In the genomic region with DNA sequence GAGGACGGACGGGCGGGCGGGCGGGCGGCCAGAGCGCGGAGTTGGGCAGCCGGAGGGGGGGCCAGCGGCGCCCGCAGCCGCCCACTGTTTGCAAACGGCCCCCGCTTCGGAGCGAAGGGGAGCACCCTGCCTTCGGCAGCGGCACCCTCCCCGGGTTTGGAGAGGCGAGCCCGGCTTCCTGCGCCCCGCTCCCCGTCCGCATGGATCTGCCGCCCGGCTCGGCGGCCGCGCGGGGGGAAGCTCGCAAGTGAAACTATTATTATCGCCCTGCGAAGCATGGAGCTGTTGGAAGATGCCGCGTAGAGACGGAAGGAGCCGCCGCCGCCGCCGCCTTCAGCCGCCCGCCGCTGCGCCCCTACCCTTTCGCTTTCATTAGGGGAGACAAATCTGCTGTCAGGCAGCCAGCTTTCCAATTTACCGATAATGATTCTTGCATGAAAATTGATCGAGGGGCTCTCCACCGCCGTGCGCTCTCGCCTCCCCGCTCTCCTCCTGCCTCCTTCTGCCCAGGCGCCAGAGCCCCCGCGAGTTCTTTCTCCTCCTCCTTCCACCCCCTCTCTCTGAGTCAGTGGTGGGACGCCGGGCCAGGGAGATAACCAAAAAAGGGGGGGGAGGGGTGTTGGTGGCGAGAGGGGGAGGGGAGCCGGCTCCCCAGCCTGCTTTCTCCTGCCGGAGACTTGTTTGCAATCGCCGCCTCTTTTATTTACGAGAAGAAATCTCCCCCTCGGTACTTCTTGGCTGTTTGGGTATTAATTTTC, we compare ENCODE assay signal across 8 cellular contexts. TPM values are rescaled to one million over a fixed set of nuclear protein-coding genes. Genes with fewer than 3 reads are reported as not detected.
A peak's percentile ranks its signal among the peaks of the same experiment; 100 is the strongest.
DNase-seq lines count a peak whose midpoint lies in the region; ATAC-seq and TF ChIP-seq lines count a peak whose summit lies in the region.

No MANE protein-coding gene starts in this region.

- no peak for TF ChIP-seq EP300 in suprapubic skin (IDR thresholded peaks at IDR 0.05)

- H3K4me1 ChIP-seq in naive thymus-derived CD4-positive, alpha-beta T cell (ENCODE audit: control insufficient read depth in 2 of 2, insufficient read depth in 2 of 2, low read length in 2 of 2), result peaks cover 13 to 27% of the 10 kb centered on the region in 2 donors
- peaks cover 83% of the 10 kb centered on the region for H3K4me1 ChIP-seq in suprapubic skin

- no peaks in the 10 kb centered on the region for H3K9me3 ChIP-seq in naive thymus-derived CD4-positive, alpha-beta T cell (ENCODE audit: control insufficient read depth in 2 of 3, low read length in 3 of 3)
- H3K9me3 ChIP-seq in suprapubic skin, result no peaks in the 10 kb centered on the region

- no peaks in the 10 kb centered on the region for H3K9me3 Mint-ChIP-seq in naive thymus-derived CD4-positive, alpha-beta T cell

- TF ChIP-seq POLR2A in suprapubic skin (IDR thresholded peaks at IDR 0.05), result no peak

- no peaks in the 10 kb centered on the region for H3K27me3 ChIP-seq in naive thymus-derived CD4-positive, alpha-beta T cell (ENCODE audit: control insufficient read depth in 2 of 2, insufficient read depth in 2 of 2, low read length in 2 of 2)
- no peaks in the 10 kb centered on the region for H3K27me3 ChIP-seq in suprapubic skin

- intact Hi-C loops in naive thymus-derived CD4-positive, alpha-beta T cell (cut with micrococcal nuclease), result loop anchor here (1.0 to 10.0 kb wide), 14 partner anchors 26 to 1837 kb away; a partner anchor contains a TSS

- DNase-seq in GM19238 (ENCODE audit: insufficient read length, low spot score), result peak; percentile 69
- peak; percentile 59 to 71 for DNase-seq in NOMO-1 (lab: John Stamatoyannopoulos, UW; ENCODE audit: unreplicated experiment in 2 of 2)
- peak; percentile 56 for DNase-seq in activated T-cell treated with anti-CD3 and anti-CD28 coated beads for 24 hours (ENCODE audit: low read depth)
- DNase-seq in epithelial cell of prostate (ENCODE audit: low read depth, low spot score), result no peak
- peak; percentile 33 to 72 (median 48) for DNase-seq in naive thymus-derived CD4-positive, alpha-beta T cell
- DNase-seq in suprapubic skin (ENCODE audit: low spot score in 2 of 2), result no peak

- H3K27ac Mint-ChIP-seq in naive thymus-derived CD4-positive, alpha-beta T cell, result peak overlapping the region; percentile 75 to 97 (median 90)

- ATAC-seq in naive thymus-derived CD4-positive, alpha-beta T cell, result peak; percentile 30
- ATAC-seq in HG02973 (IDR thresholded peaks at IDR 0.05; ENCODE audit: unreplicated experiment), result no peak
- ATAC-seq in HG03280 (IDR thresholded peaks at IDR 0.05; ENCODE audit: unreplicated experiment), result no peak

- WGBS in suprapubic skin, result 1% methylated on average over 37 of the region's 68 CpGs

- H3K27ac ChIP-seq in epithelial cell of prostate (peak overlapping the region; percentile 61), suprapubic skin (peak overlapping the region; percentile 85)
- H3K27ac ChIP-seq in naive thymus-derived CD4-positive, alpha-beta T cell (ENCODE audit: low read depth, low read length), result peak overlapping the region; percentile 83

- TF ChIP-seq CTCF in suprapubic skin (IDR thresholded peaks at IDR 0.05), result no peak

- POLR2A ChIA-PET in naive thymus-derived CD4-positive, alpha-beta T cell (lab: Charles Lee), result interaction anchor here (1.2 kb wide), 1 partner anchor 249 kb away, joined by 3 read pairs; no protein-coding TSS in a partner anchor

- CTCF ChIA-PET in naive thymus-derived CD4-positive, alpha-beta T cell (lab: Charles Lee), result interaction anchor here (1.0 to 1.9 kb wide), 5 partner anchors 55 to 246 kb away, joined by 3 to 6 read pairs (median 4); no protein-coding TSS in a partner anchor

- H3K4me3 ChIP-seq in naive thymus-derived CD4-positive, alpha-beta T cell (ENCODE audit: low read length), result peak overlapping the region; percentile 84
- H3K4me3 ChIP-seq in suprapubic skin, result peak overlapping the region; percentile 80

- peak overlapping the region; percentile 89 to 98 (median 95) for H3K4me3 Mint-ChIP-seq in naive thymus-derived CD4-positive, alpha-beta T cell

- peaks cover 0 to 15% (median 0%) of the 10 kb centered on the region in 5 donors for H3K27me3 Mint-ChIP-seq in naive thymus-derived CD4-positive, alpha-beta T cell

- peaks cover 0 to 9% (median 0%) of the 10 kb centered on the region in 3 experiments for H3K36me3 ChIP-seq in naive thymus-derived CD4-positive, alpha-beta T cell (ENCODE audit: control insufficient read depth in 2 of 3, insufficient read depth in 3 of 3, low read length in 3 of 3)
- no peaks in the 10 kb centered on the region for H3K36me3 ChIP-seq in suprapubic skin

- peaks cover 18 to 47% (median 28%) of the 10 kb centered on the region in 7 donors for H3K4me1 Mint-ChIP-seq in naive thymus-derived CD4-positive, alpha-beta T cell

- peaks cover 0 to 4% (median 0%) of the 10 kb centered on the region in 5 donors for H3K36me3 Mint-ChIP-seq in naive thymus-derived CD4-positive, alpha-beta T cell

RNA-seq across cellular contexts. Expression of a gene that starts 58.2 kb away (rescaled TPM):
- total RNA-seq in naive thymus-derived CD4-positive, alpha-beta T cell, result 10 to 100 TPM in 4 of 5 experiments, 1 to 10 TPM in 1; 8.7 to 69.2 (median 33.3) TPM
- polyA plus RNA-seq in naive thymus-derived CD4-positive, alpha-beta T cell, result under 1 TPM; 0.18 to 0.37 TPM
- total RNA-seq in suprapubic skin, result 100 to 1,000 TPM in 2 of 4 donors, 10 to 100 TPM in 2; 46.7 to 144 (median 96.9) TPM

Comparison
In these comparisons a context has a peak if more than half of its experiments do, and no peak if none do; other contexts are left out.
1. DNase-seq: peak in GM19238 (single experiment), NOMO-1 (2 of 2), activated T-cell treated with anti-CD3 and anti-CD28 coated beads for 24 hours (single experiment) and naive thymus-derived CD4-positive, alpha-beta T cell (9 of 9); none in epithelial cell of prostate (single experiment) and suprapubic skin (0 of 2).
2. Peak in every context shown above with its lines, with median percentiles within 50 percentile points of each other: H3K27ac ChIP-seq.